Comparison of ENCODE assay signal across 22 cellular contexts in genomic region chr1:246271516-246271915, GRCh38.
"Had no signal": no experiment of that assay in that cellular context is flagged by ENCODE, and none has a peak within 500 bp of the region (broad histone marks: within the 10 kb centered on the region; RNA-seq: fewer than 3 reads in every experiment).

No MANE protein-coding gene starts in this region.

- ATAC-seq: activated CD4-positive, CD25-positive, alpha-beta regulatory T cell treated with anti-CD3 and anti-CD28 coated beads, Interleukin-2, amount 50 U/mL, for 24 hours; gastroesophageal sphincter; left cardiac atrium; left ventricle myocardium superior; mucosa of descending colon; natural killer cell treated with Interleukin-12 subunit alpha and Interleukin-12 subunit beta and Interleukin-15 and Interleukin-18, amount 100 ng/mL, for 72 hours; right cardiac atrium had no signal

- H3K27me3 ChIP-seq: gastroesophageal sphincter, hepatocyte, testis, transverse colon had no signal

- H3K79me2 ChIP-seq: hepatocyte had no signal

- H3K4me1 ChIP-seq: gastroesophageal sphincter, testis, transverse colon had no signal

- H3K27ac ChIP-seq: gastroesophageal sphincter, hepatocyte, testis, transverse colon, WERI-Rb-1 had no signal

- H3K36me3 ChIP-seq: gastroesophageal sphincter, transverse colon, WERI-Rb-1 had no signal

- DNase-seq: activated CD4-positive, alpha-beta T cell treated with anti-CD3 and anti-CD28 coated beads for 48 hours; activated CD4-positive, alpha-beta T cell treated with anti-CD3 and anti-CD28 coated beads, Interleukin-2, amount 50 U/mL, for 48 hours; activated CD8-positive, alpha-beta memory T cell treated with anti-CD3 and anti-CD28 coated beads for 24 hours; activated effector memory CD4-positive, alpha-beta T cell treated with Interleukin-2 at 50 U/mL for 16 hours; activated naive CD4-positive, alpha-beta T cell treated with anti-CD3 and anti-CD28 coated beads for 36 hours; activated naive CD8-positive, alpha-beta T cell treated with anti-CD3 and anti-CD28 coated beads for 36 hours; amygdala; left cardiac atrium; left ventricle myocardium superior; mucosa of descending colon; posterior cingulate gyrus; right cardiac atrium; stimulated activated CD4-positive, alpha-beta T cell treated with anti-CD3 and anti-CD28 coated beads, Interleukin-2, amount 100 ng/mL, for 48 hours; stimulated activated naive CD4-positive, alpha-beta T cell treated with Interleukin-2 at 50 U/mL for 16 hours; T-helper 9 cell; testis; transverse colon; WERI-Rb-1 had no signal

- H3K4me3 ChIP-seq: gastroesophageal sphincter, hepatocyte, mucosa of descending colon, testis, transverse colon had no signal

- H3K4me2 ChIP-seq: hepatocyte had no signal

- H3K9me3 ChIP-seq: gastroesophageal sphincter, mucosa of descending colon, testis, transverse colon had no signal

- H2AFZ ChIP-seq: hepatocyte had no signal
